Comparison of ENCODE assay signal across 31 cellular contexts in genomic region chr1:236837115-236837514, GRCh38.
"Had no signal": no experiment of that assay in that cellular context is flagged by ENCODE, and none has a peak within 500 bp of the region (broad histone marks: within the 10 kb centered on the region; RNA-seq: fewer than 3 reads in every experiment).

No MANE protein-coding gene starts in this region.

- H3K4me1 ChIP-seq: adrenal gland, esophagus squamous epithelium, gastroesophageal sphincter had no signal

- FAIRE-seq: colon, endometrium, endothelial cell of umbilical vein had no signal

- H3K4me3 ChIP-seq: adrenal gland, body of pancreas, esophagus squamous epithelium, gastroesophageal sphincter had no signal

- DNase-seq: activated CD4-positive, alpha-beta memory T cell treated with anti-CD3 and anti-CD28 coated beads for 36 hours; activated CD4-positive, alpha-beta T cell treated with anti-CD3 and anti-CD28 coated beads for 36 hours; activated CD4-positive, alpha-beta T cell treated with anti-CD3 and anti-CD28 coated beads, Interleukin-2, amount 10 ng/mL, durations not matched to agents 24 days and 14 days; activated CD4-positive, CD25-positive, alpha-beta regulatory T cell; activated CD4-positive, CD25-positive, alpha-beta regulatory T cell treated with anti-CD3 and anti-CD28 coated beads, Interleukin-2, amount 50 U/mL, for 72 hours; activated CD8-positive, alpha-beta memory T cell treated with anti-CD3 and anti-CD28 coated beads, Interleukin-2, amount 10 ng/mL, durations not matched to agents 7 days and 5 days; activated CD8-positive, alpha-beta memory T cell treated with anti-CD3 and anti-CD28 coated beads, Interleukin-2, amount 50 U/mL, for 4 hours; activated CD8-positive, alpha-beta T cell treated with anti-CD3 and anti-CD28 coated beads, Interleukin-2, amount 10 ng/mL, durations not matched to agents 7 days and 5 days; activated effector memory CD4-positive, alpha-beta T cell treated with anti-CD3 and anti-CD28 coated beads, Interleukin-2, amount 50 U/mL, for 16 hours; activated naive CD4-positive, alpha-beta T cell; activated naive CD4-positive, alpha-beta T cell treated with anti-CD3 and anti-CD28 coated beads, Interleukin-2, amount 10 ng/mL, durations not matched to agents 7 days and 5 days; activated T-cell treated with anti-CD3 and anti-CD28 coated beads, Interleukin-2, amount 50 U/mL, for 1 hour; activated T-cell treated with anti-CD3 and anti-CD28 coated beads, Interleukin-2, amount 50 U/mL, for 48 hours; adrenal gland; amygdala; aorta; body of pancreas; caudate nucleus; cortex of kidney; effector CD8-positive, alpha-beta T cell; esophagus squamous epithelium; foreskin melanocyte; T-helper 1 cell; T-helper 17 cell; T1000 had no signal

- ATAC-seq: activated CD4-positive, alpha-beta T cell treated with anti-CD3 and anti-CD28 coated beads for 36 hours; activated CD8-positive, alpha-beta memory T cell treated with anti-CD3 and anti-CD28 coated beads, Interleukin-2, amount 10 ng/mL, durations not matched to agents 7 days and 5 days; activated CD8-positive, alpha-beta T cell treated with anti-CD3 and anti-CD28 coated beads, Interleukin-2, amount 10 ng/mL, durations not matched to agents 7 days and 5 days; activated naive CD4-positive, alpha-beta T cell treated with anti-CD3 and anti-CD28 coated beads, Interleukin-2, amount 50 U/mL, for 72 hours; body of pancreas; gastroesophageal sphincter; T-helper 17 cell had no signal

- H3K9me3 ChIP-seq: adrenal gland, body of pancreas, esophagus squamous epithelium, gastroesophageal sphincter had no signal

- H3K27me3 ChIP-seq: adrenal gland, body of pancreas, esophagus squamous epithelium, gastroesophageal sphincter had no signal

- H3K27ac ChIP-seq: adrenal gland, body of pancreas, epithelial cell of prostate, esophagus squamous epithelium, gastroesophageal sphincter had no signal
